ENCODE assay signal across 10 cellular contexts in the genomic region with DNA sequence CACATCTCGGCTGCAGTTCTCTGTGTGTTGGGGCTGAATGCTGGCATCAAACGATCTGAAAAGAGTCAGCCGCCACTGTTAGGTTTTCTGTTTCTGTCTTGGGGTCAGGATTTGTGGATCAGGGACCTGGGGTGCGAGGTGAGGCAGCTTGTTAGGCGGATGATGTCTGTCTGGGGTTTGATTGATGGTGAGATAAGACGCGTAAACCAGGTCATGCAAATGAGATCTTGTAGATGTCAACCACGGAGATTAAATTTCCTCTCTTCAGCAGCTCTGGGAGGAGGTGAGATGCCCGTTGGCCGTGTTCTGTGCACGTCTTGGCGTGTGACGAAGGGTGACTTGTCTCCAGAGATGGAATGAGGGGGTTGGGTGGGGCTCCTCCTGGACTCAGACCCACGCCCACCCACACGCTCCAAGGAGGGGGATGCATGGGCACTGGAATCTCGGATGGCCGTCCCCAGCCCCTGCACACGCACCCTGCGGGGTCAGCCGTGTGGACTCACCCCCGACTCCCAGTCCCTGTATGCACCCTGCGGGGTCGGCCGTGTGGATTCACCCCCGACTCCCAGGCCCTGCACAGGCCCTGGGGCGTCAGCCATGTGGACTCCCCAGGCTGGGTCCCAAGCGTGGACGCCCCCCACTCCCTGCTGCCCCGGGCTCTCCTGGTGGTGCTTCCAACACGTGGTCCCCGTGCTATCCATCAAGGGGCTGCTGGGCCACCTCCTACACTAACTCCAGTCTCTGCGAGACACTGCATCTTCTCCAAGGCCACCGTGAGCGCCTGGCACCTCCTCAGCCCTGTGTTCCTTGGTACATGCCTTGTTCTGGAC. TPM values are rescaled to one million over a fixed set of nuclear protein-coding genes. Genes with fewer than 3 reads are reported as not detected.
DNase-seq lines count a peak whose midpoint lies in the region; ATAC-seq, FAIRE-seq and TF ChIP-seq lines count a peak whose summit lies in the region.
"Had no signal": no experiment of that assay in that cellular context is flagged by ENCODE, and none has a peak within 500 bp of the region (broad histone marks: within the 10 kb centered on the region; RNA-seq: fewer than 3 reads in every experiment).

No MANE protein-coding gene starts in this region.

- no peak overlapping the region for H3K4me2 ChIP-seq in HepG2 (ENCODE audit: low read depth, low read length)

- TF ChIP-seq EP300 in HepG2 (IDR thresholded peaks at IDR 0.05; ENCODE audit: low read depth in 2 of 2, low read length in 2 of 2) (no peak), HepG2 (CRISPR knock-in tag; IDR thresholded peaks at IDR 0.05; ENCODE audit: borderline replicate concordance) (no peak)

- H3K27ac ChIP-seq in HepG2 (ENCODE audit: extremely low read length, insufficient read depth, low read length), result no peak overlapping the region
- H3K27ac ChIP-seq: VCaP had no signal

- FAIRE-seq in HepG2 (lab: Jason Lieb, UNC), result no peak

- H3K27me3 ChIP-seq in HepG2 (ENCODE audit: control insufficient read depth in 1 of 2, insufficient read depth in 2 of 2, low read length in 2 of 2), result no peaks in the 10 kb centered on the region

- POLR2A ChIA-PET in HepG2 (lab: Yijun Ruan, JAX), result no interaction called here

- ATAC-seq in HepG2 (no peak), HG03342 (IDR thresholded peaks at IDR 0.05; ENCODE audit: unreplicated experiment) (no peak)
- ATAC-seq: left lobe of liver had no signal

- TF ChIP-seq CTCF in HepG2 (CRISPR knock-in tag; IDR thresholded peaks at IDR 0.05), result no peak

- no peaks in the 10 kb centered on the region for H3K9me3 ChIP-seq in HepG2 (ENCODE audit: low read length)

- H2AFZ ChIP-seq in HepG2 (ENCODE audit: low read length), result no peak overlapping the region

- no TSS peak for BruUV-seq in HepG2 (replicated peaks; lab: Mats Ljungman, UMichigan)

- CTCF ChIA-PET in HepG2 (lab: Yijun Ruan, JAX; ENCODE audit: low intra/inter-chr PET ratio, low total read pairs), result no interaction called here

- H3K4me3 ChIP-seq in HepG2 (replicated peaks in 1 of 3; ENCODE audit: insufficient read depth in 1 of 3, low read depth in 2 of 3, low read length in 3 of 3), result no peak overlapping the region

- WGBS in HepG2 (ENCODE audit: low lambda C conversion rate), result 93% methylated on average over 19 of the region's 34 CpGs

- intact Hi-C loops in HepG2 (cut with micrococcal nuclease; ENCODE audit: unreplicated experiment), result no loop called here

- H3K36me3 ChIP-seq in HepG2 (replicated peaks in 1 of 2; ENCODE audit: control insufficient read depth in 1 of 2, insufficient read depth in 2 of 2, low read length in 2 of 2), result peaks cover 23 to 56% of the 10 kb centered on the region in 2 experiments

- TF ChIP-seq POLR2A in HepG2 (IDR thresholded peaks at IDR 0.05; ENCODE audit: insufficient read depth in 1 of 2, low read depth in 2 of 2, low read length in 2 of 2), result no peak

- H3K4me1 ChIP-seq in HepG2 (ENCODE audit: insufficient read depth, low read length), result no peaks in the 10 kb centered on the region

- H3K9ac ChIP-seq in HepG2 (ENCODE audit: insufficient read depth, low read depth, low read length), result no peak overlapping the region

- H3K79me2 ChIP-seq in HepG2 (ENCODE audit: insufficient read depth, low read length), result no peaks in the 10 kb centered on the region

- peak; percentile 66 for DNase-seq in SK-N-DZ (ENCODE audit: low spot score)
- peak; percentile 52 for DNase-seq in activated T-cell treated with anti-CD3 and anti-CD28 coated beads for 48 hours (ENCODE audit: low read depth)
- no peak for DNase-seq in HepG2 (ENCODE audit: low spot score)
- DNase-seq in stimulated activated CD8-positive, alpha-beta memory T cell treated with anti-CD3 and anti-CD28 coated beads, Interleukin-2, amount 100 ng/mL, for 1 hour (ENCODE audit: low read depth in 2 of 2), result peak; percentile 24 to 31
- no peak for DNase-seq in NCI-H774 (lab: John Stamatoyannopoulos, UW)
- DNase-seq in NCI-H1092 treated with DMSO at 0.1 percent for 48 hours (lab: John Stamatoyannopoulos, UW), result no peak
- no peak for DNase-seq in amniotic stem cell (lab: John Stamatoyannopoulos, UW)

- 0 out of 2 replicates have a peak, but pooled peaks cover 4% of the 10 kb centered on the region for H4K20me1 ChIP-seq in HepG2 (ENCODE audit: insufficient read depth, low read length)

- no peak for TF ChIP-seq RAD21 in HepG2 (CRISPR knock-in tag; IDR thresholded peaks at IDR 0.05)

- in situ Hi-C loops in HepG2 (cut with HindIII; ENCODE audit: extremely low pct_ligation_motif_present, low pct_unique_long_range_greater_than_20kb), result no loop called here

TF ChIP-seq in HepG2, 621 proteins besides CTCF, POLR2A, EP300 and RAD21 (continues in another document):
- TF ChIP-seq ZNF558 (CRISPR knock-in tag; IDR thresholded peaks at IDR 0.05; ENCODE audit: borderline replicate concordance), result no peak
- TF ChIP-seq, protein P1, sequence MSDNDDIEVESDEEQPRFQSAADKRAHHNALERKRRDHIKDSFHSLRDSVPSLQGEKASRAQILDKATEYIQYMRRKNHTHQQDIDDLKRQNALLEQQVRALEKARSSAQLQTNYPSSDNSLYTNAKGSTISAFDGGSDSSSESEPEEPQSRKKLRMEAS (IDR thresholded peaks at IDR 0.05), result no peak
- no peak for TF ChIP-seq PHF8 (CRISPR knock-in tag; IDR thresholded peaks at IDR 0.05)
- no peak for TF ChIP-seq LCORL (IDR thresholded peaks at IDR 0.05)
- TF ChIP-seq LCORL (CRISPR knock-in tag; IDR thresholded peaks at IDR 0.05), result no peak

RNA-seq across cellular contexts. Expression of gene UVSSA, which starts 16.0 kb away (rescaled TPM):
- polyA plus RNA-seq in SK-N-DZ (2014; cell fraction: cytosol; rRNA removed), result 2.6 and 3.3 TPM in 2 replicates
- polyA plus RNA-seq in SK-N-DZ (2014; cell fraction: nucleus; rRNA removed), result 30.7 and 37.5 TPM in 2 replicates
- total RNA-seq in HepG2 (2016; rRNA removed; fragmentation: Illumina TruSeq; extraction: Trizol), result 4.6 and 4.8 TPM in 2 replicates
- 2.3 and 4.1 TPM in 2 replicates for total RNA-seq in HepG2 (2016; cell fraction: cytosol; rRNA removed; fragmentation: Illumina TruSeq; extraction: Trizol; ENCODE audit: low read depth)
- 3.7 and 4.7 TPM in 2 replicates for total RNA-seq in HepG2 (2016; cell fraction: insoluble cytoplasmic fraction; rRNA removed; fragmentation: Illumina TruSeq; extraction: Trizol)
- 2.9 and 3.9 TPM in 2 replicates for total RNA-seq in HepG2 (2016; cell fraction: membrane; rRNA removed; fragmentation: Illumina TruSeq; extraction: Trizol)
- 6.9 and 7.1 TPM in 2 replicates for total RNA-seq in HepG2 (2016; cell fraction: nucleus; rRNA removed; fragmentation: Illumina TruSeq; extraction: Trizol)
- polyA plus RNA-seq in HepG2 (2011; rRNA removed), result 8.4 and 8.6 TPM in 2 replicates
- polyA plus RNA-seq in HepG2 (2011; cell fraction: cytosol; rRNA removed), result 3.0 and 4.1 TPM in 2 replicates
- polyA plus RNA-seq in HepG2 (2011; cell fraction: nucleus; rRNA removed), result 80.9 and 90.3 TPM in 2 replicates
- polyA plus RNA-seq in HepG2 (2012), result 7.1 and 7.7 TPM in 2 replicates
- 0.16 and 0.25 TPM in 2 replicates for polyA plus RNA-seq in HepG2 (2016; cell fraction: cytosol; fragmentation: Illumina TruSeq; extraction: Trizol; ENCODE audit: low read depth)
- polyA plus RNA-seq in HepG2 (2016; cell fraction: insoluble cytoplasmic fraction; fragmentation: Illumina TruSeq; extraction: Trizol; ENCODE audit: low read depth), result 3.8 and 4.8 TPM in 2 replicates
- 0.59 and 0.60 TPM in 2 replicates for polyA plus RNA-seq in HepG2 (2016; cell fraction: membrane; fragmentation: Illumina TruSeq; extraction: Trizol; ENCODE audit: low read depth)
- polyA plus RNA-seq in HepG2 (2016; cell fraction: nucleus; fragmentation: Illumina TruSeq; extraction: Trizol; ENCODE audit: insufficient read depth, low read depth), result 29.2 and 29.8 TPM in 2 replicates
- 3.9 and 14.3 TPM in 2 replicates for polyA minus RNA-seq in HepG2 (2011; rRNA and poly(A)+ RNA removed; ENCODE audit: low replicate concordance)
- 3.6 and 4.4 TPM in 2 replicates for polyA minus RNA-seq in HepG2 (2011; cell fraction: cytosol; rRNA and poly(A)+ RNA removed)
- 18.8 and 20.2 TPM in 2 replicates for polyA minus RNA-seq in HepG2 (2011; cell fraction: nucleus; rRNA and poly(A)+ RNA removed)

RNA-seq across cellular contexts. Expression of gene MAEA, which starts 41.3 kb away (rescaled TPM):
- 91.7 and 92.2 TPM in 2 replicates for polyA plus RNA-seq in SK-N-DZ (2014; cell fraction: cytosol; rRNA removed)
- 101 and 110 TPM in 2 replicates for polyA plus RNA-seq in SK-N-DZ (2014; cell fraction: nucleus; rRNA removed)
- total RNA-seq in HepG2 (2016; rRNA removed; fragmentation: Illumina TruSeq; extraction: Trizol), result 52.0 and 65.2 TPM in 2 replicates
- 10.0 and 10.5 TPM in 2 replicates for total RNA-seq in HepG2 (2016; cell fraction: cytosol; rRNA removed; fragmentation: Illumina TruSeq; extraction: Trizol; ENCODE audit: low read depth)
- total RNA-seq in HepG2 (2016; cell fraction: insoluble cytoplasmic fraction; rRNA removed; fragmentation: Illumina TruSeq; extraction: Trizol), result 55.0 and 59.4 TPM in 2 replicates
- total RNA-seq in HepG2 (2016; cell fraction: membrane; rRNA removed; fragmentation: Illumina TruSeq; extraction: Trizol), result 23.7 and 24.2 TPM in 2 replicates
- total RNA-seq in HepG2 (2016; cell fraction: nucleus; rRNA removed; fragmentation: Illumina TruSeq; extraction: Trizol), result 30.2 and 31.7 TPM in 2 replicates
- 57.1 and 60.7 TPM in 2 replicates for polyA plus RNA-seq in HepG2 (2011; rRNA removed)
- polyA plus RNA-seq in HepG2 (2011; cell fraction: cytosol; rRNA removed), result 48.5 and 73.3 TPM in 2 replicates
- 171 and 221 TPM in 2 replicates for polyA plus RNA-seq in HepG2 (2011; cell fraction: nucleus; rRNA removed)
- polyA plus RNA-seq in HepG2 (2012), result 28.9 and 30.8 TPM in 2 replicates
- polyA plus RNA-seq in HepG2 (2016; cell fraction: cytosol; fragmentation: Illumina TruSeq; extraction: Trizol; ENCODE audit: low read depth), result 5.9 and 6.3 TPM in 2 replicates
- polyA plus RNA-seq in HepG2 (2016; cell fraction: insoluble cytoplasmic fraction; fragmentation: Illumina TruSeq; extraction: Trizol; ENCODE audit: low read depth), result 60.8 and 67.1 TPM in 2 replicates
- 15.8 and 16.9 TPM in 2 replicates for polyA plus RNA-seq in HepG2 (2016; cell fraction: membrane; fragmentation: Illumina TruSeq; extraction: Trizol; ENCODE audit: low read depth)
- polyA plus RNA-seq in HepG2 (2016; cell fraction: nucleus; fragmentation: Illumina TruSeq; extraction: Trizol; ENCODE audit: insufficient read depth, low read depth), result 69.6 and 72.4 TPM in 2 replicates
- polyA minus RNA-seq in HepG2 (2011; rRNA and poly(A)+ RNA removed; ENCODE audit: low replicate concordance), result 56.6 and 139 TPM in 2 replicates
- 41.7 and 45.7 TPM in 2 replicates for polyA minus RNA-seq in HepG2 (2011; cell fraction: cytosol; rRNA and poly(A)+ RNA removed)
- polyA minus RNA-seq in HepG2 (2011; cell fraction: nucleus; rRNA and poly(A)+ RNA removed), result 40.9 and 44.3 TPM in 2 replicates

Comparison
In these comparisons a context has a peak if more than half of its experiments do, and no peak if none do; other contexts are left out.
1. DNase-seq: peak in SK-N-DZ (single experiment), activated T-cell treated with anti-CD3 and anti-CD28 coated beads for 48 hours (single experiment) and stimulated activated CD8-positive, alpha-beta memory T cell treated with anti-CD3 and anti-CD28 coated beads, Interleukin-2, amount 100 ng/mL, for 1 hour (2 of 2); none in HepG2 (single experiment), NCI-H774 (single experiment), NCI-H1092 treated with DMSO at 0.1 percent for 48 hours (single experiment) and amniotic stem cell (single experiment).